Comparison of ENCODE assay signal across 17 cellular contexts in genomic region chr3:119149484-119149883, GRCh38. TPM values are rescaled to one million over a fixed set of nuclear protein-coding genes. Genes with fewer than 3 reads are reported as not detected.
DNase-seq lines count a peak whose midpoint lies in the region; ATAC-seq and TF ChIP-seq lines count a peak whose summit lies in the region.
"Had no signal": no experiment of that assay in that cellular context is flagged by ENCODE, and none has a peak within 500 bp of the region (broad histone marks: within the 10 kb centered on the region; RNA-seq: fewer than 3 reads in every experiment).

No MANE protein-coding gene starts in this region.

- no peak for TF ChIP-seq CTCF in activated CD8-positive, alpha-beta T cell treated with anti-CD3 and anti-CD28 coated beads for 36 hours (IDR thresholded peaks at IDR 0.05)

- CTCF ChIA-PET in activated CD8-positive, alpha-beta T cell treated with anti-CD3 and anti-CD28 coated beads for 36 hours (lab: Charles Lee), result interaction anchor here (0.7 to 1.1 kb wide), 2 partner anchors 91 to 146 kb away, joined by 3 to 7 read pairs; partner anchors contain the start of gene B4GALT4
- CTCF ChIA-PET in activated CD8-positive, alpha-beta T cell treated with anti-CD3 and anti-CD28 coated beads, Interleukin-2, amount 10 ng/mL, durations not matched to agents 7 days and 5 days (lab: Charles Lee), result interaction anchor here (0.8 kb wide), 1 partner anchor 91 kb away, joined by 6 read pairs; the partner anchor contains the start of gene B4GALT4

- H3K4me3 ChIP-seq in skeletal muscle cell (ENCODE audit: low read depth, low read length), result no peak overlapping the region
- H3K4me3 ChIP-seq: Peyer's patch had no signal

- POLR2A ChIA-PET in activated CD8-positive, alpha-beta T cell treated with anti-CD3 and anti-CD28 coated beads for 36 hours (lab: Charles Lee), result no interaction called here
- POLR2A ChIA-PET in activated CD8-positive, alpha-beta T cell treated with anti-CD3 and anti-CD28 coated beads, Interleukin-2, amount 10 ng/mL, durations not matched to agents 7 days and 5 days (lab: Charles Lee), result no interaction called here

- DNase-seq in activated CD8-positive, alpha-beta T cell treated with anti-CD3 and anti-CD28 coated beads for 36 hours, result no peak
- DNase-seq in activated CD8-positive, alpha-beta T cell treated with anti-CD3 and anti-CD28 coated beads, Interleukin-2, amount 10 ng/mL, durations not matched to agents 7 days and 5 days, result no peak
- DNase-seq in NCI-H226 (peak; percentile 29), dedifferentiated amniotic fluid mesenchymal stem cell (ENCODE audit: extremely low spot score) (peak; percentile 31), skeletal muscle cell (ENCODE audit: low read depth) (peak; percentile 31), NCI-H510A treated with DMSO at 0.1 percent for 48 hours (lab: John Stamatoyannopoulos, UW) (no peak), midbrain (lab: John Stamatoyannopoulos, UW) (no peak)
- DNase-seq: 8988T, GDM1, NCI-H187 treated with DMSO at 0.1 percent for 48 hours, NCI-H526 treated with DMSO at 0.1 percent for 48 hours, Peyer's patch, substantia nigra had no signal

- peaks cover 1% of the 10 kb centered on the region for H3K36me3 Mint-ChIP-seq in activated CD8-positive, alpha-beta T cell treated with anti-CD3 and anti-CD28 coated beads for 36 hours (ENCODE audit: low read depth)
- no peaks in the 10 kb centered on the region for H3K36me3 Mint-ChIP-seq in activated CD8-positive, alpha-beta T cell treated with anti-CD3 and anti-CD28 coated beads, Interleukin-2, amount 10 ng/mL, durations not matched to agents 7 days and 5 days (ENCODE audit: low read depth)

- H3K4me3 Mint-ChIP-seq in activated CD8-positive, alpha-beta T cell treated with anti-CD3 and anti-CD28 coated beads for 36 hours, result no peak overlapping the region
- H3K4me3 Mint-ChIP-seq in activated CD8-positive, alpha-beta T cell treated with anti-CD3 and anti-CD28 coated beads, Interleukin-2, amount 10 ng/mL, durations not matched to agents 7 days and 5 days, result no peak overlapping the region
- H3K4me3 Mint-ChIP-seq: activated naive CD4-positive, alpha-beta T cell treated with anti-CD3 and anti-CD28 coated beads, Interleukin-2, amount 50 U/mL, for 24 hours had no signal

- H3K9me3 Mint-ChIP-seq in activated CD8-positive, alpha-beta T cell treated with anti-CD3 and anti-CD28 coated beads for 36 hours, result peaks cover 12% of the 10 kb centered on the region
- peaks cover 13% of the 10 kb centered on the region for H3K9me3 Mint-ChIP-seq in activated CD8-positive, alpha-beta T cell treated with anti-CD3 and anti-CD28 coated beads, Interleukin-2, amount 10 ng/mL, durations not matched to agents 7 days and 5 days (ENCODE audit: insufficient read depth)

- intact Hi-C loops in activated CD8-positive, alpha-beta T cell treated with anti-CD3 and anti-CD28 coated beads for 36 hours (cut with micrococcal nuclease), result no loop called here

- H3K27me3 Mint-ChIP-seq in activated CD8-positive, alpha-beta T cell treated with anti-CD3 and anti-CD28 coated beads for 36 hours, result peaks cover 4% of the 10 kb centered on the region
- H3K27me3 Mint-ChIP-seq in activated CD8-positive, alpha-beta T cell treated with anti-CD3 and anti-CD28 coated beads, Interleukin-2, amount 10 ng/mL, durations not matched to agents 7 days and 5 days (ENCODE audit: low read depth), result peaks cover 3% of the 10 kb centered on the region
- H3K27me3 Mint-ChIP-seq: activated naive CD4-positive, alpha-beta T cell treated with anti-CD3 and anti-CD28 coated beads, Interleukin-2, amount 50 U/mL, for 24 hours had no signal

- no peak overlapping the region for H3K27ac Mint-ChIP-seq in activated CD8-positive, alpha-beta T cell treated with anti-CD3 and anti-CD28 coated beads for 36 hours
- H3K27ac Mint-ChIP-seq in activated CD8-positive, alpha-beta T cell treated with anti-CD3 and anti-CD28 coated beads, Interleukin-2, amount 10 ng/mL, durations not matched to agents 7 days and 5 days, result no peak overlapping the region
- H3K27ac Mint-ChIP-seq: activated naive CD4-positive, alpha-beta T cell treated with anti-CD3 and anti-CD28 coated beads, Interleukin-2, amount 50 U/mL, for 24 hours had no signal

- ATAC-seq in activated CD8-positive, alpha-beta T cell treated with anti-CD3 and anti-CD28 coated beads for 36 hours, result peak; percentile 42
- ATAC-seq in activated CD8-positive, alpha-beta T cell treated with anti-CD3 and anti-CD28 coated beads, Interleukin-2, amount 10 ng/mL, durations not matched to agents 7 days and 5 days, result no peak
- no peak for ATAC-seq in GM21360 (IDR thresholded peaks at IDR 0.05; ENCODE audit: unreplicated experiment)

- H3K4me1 Mint-ChIP-seq in activated CD8-positive, alpha-beta T cell treated with anti-CD3 and anti-CD28 coated beads for 36 hours (ENCODE audit: low read depth), result peaks cover 3% of the 10 kb centered on the region
- no peaks in the 10 kb centered on the region for H3K4me1 Mint-ChIP-seq in activated CD8-positive, alpha-beta T cell treated with anti-CD3 and anti-CD28 coated beads, Interleukin-2, amount 10 ng/mL, durations not matched to agents 7 days and 5 days (ENCODE audit: low read depth)
- H3K4me1 Mint-ChIP-seq: activated naive CD4-positive, alpha-beta T cell treated with anti-CD3 and anti-CD28 coated beads, Interleukin-2, amount 50 U/mL, for 24 hours had no signal

RNA-seq across cellular contexts. Expression of gene TEX55, which starts 3.5 kb away (rescaled TPM):
- total RNA-seq in activated CD8-positive, alpha-beta T cell treated with anti-CD3 and anti-CD28 coated beads for 36 hours, result not detected
- total RNA-seq in activated CD8-positive, alpha-beta T cell treated with anti-CD3 and anti-CD28 coated beads, Interleukin-2, amount 10 ng/mL, durations not matched to agents 7 days and 5 days, result not detected
- total RNA-seq: liver, Peyer's patch, posterior vena cava had no signal

RNA-seq across cellular contexts. Expression of gene UPK1B, which starts 23.9 kb away (rescaled TPM):
- not detected for total RNA-seq in activated CD8-positive, alpha-beta T cell treated with anti-CD3 and anti-CD28 coated beads for 36 hours
- total RNA-seq in activated CD8-positive, alpha-beta T cell treated with anti-CD3 and anti-CD28 coated beads, Interleukin-2, amount 10 ng/mL, durations not matched to agents 7 days and 5 days, result not detected
- total RNA-seq: Peyer's patch, posterior vena cava had no signal

Comparison
In these comparisons a context has a peak if more than half of its experiments do, and no peak if none do; other contexts are left out.
1. DNase-seq: peak in NCI-H226 (single experiment), dedifferentiated amniotic fluid mesenchymal stem cell (single experiment) and skeletal muscle cell (single experiment); none in activated CD8-positive, alpha-beta T cell treated with anti-CD3 and anti-CD28 coated beads for 36 hours (single experiment), activated CD8-positive, alpha-beta T cell treated with anti-CD3 and anti-CD28 coated beads, Interleukin-2, amount 10 ng/mL, durations not matched to agents 7 days and 5 days (single experiment), NCI-H510A treated with DMSO at 0.1 percent for 48 hours (single experiment) and midbrain (single experiment).